ENCODE assay signal across 8 cellular contexts in genomic region chr15:89575656-89576416, GRCh38. TPM values are rescaled to one million over a fixed set of nuclear protein-coding genes. Genes with fewer than 3 reads are reported as not detected.
DNase-seq lines count a peak whose midpoint lies in the region; ATAC-seq and TF ChIP-seq lines count a peak whose summit lies in the region.

No MANE protein-coding gene starts in this region.

- H3K27me3 Mint-ChIP-seq in mesothelial cell of epicardium (ENCODE audit: low read depth): peaks cover 7% of the 10 kb centered on the region

- H3K9me3 Mint-ChIP-seq in mesothelial cell of epicardium: no peaks in the 10 kb centered on the region

- H3K4me3 Mint-ChIP-seq in mesothelial cell of epicardium: peak overlapping the region; percentile 87

- H3K27ac ChIP-seq in upper lobe of left lung: peak overlapping the region in 1 of 4 donors; percentile 81

- peaks cover 6 to 16% (median 13%) of the 10 kb centered on the region in 4 donors for H3K4me1 ChIP-seq in upper lobe of left lung

- peak overlapping the region; percentile 65 for H3K27ac Mint-ChIP-seq in mesothelial cell of epicardium

- no peaks in the 10 kb centered on the region for H3K9me3 ChIP-seq in upper lobe of left lung

- peak; percentile 48 for DNase-seq in activated CD4-positive, CD25-positive, alpha-beta regulatory T cell treated with anti-CD3 and anti-CD28 coated beads, Interleukin-2, amount 50 U/mL, for 72 hours
- DNase-seq in OCI-M1 (lab: John Stamatoyannopoulos, UW) (peak; percentile 50), choroid plexus epithelial cell (ENCODE audit: low read depth) (peak; percentile 21), mesothelial cell of epicardium (ENCODE audit: low spot score in 2 of 2, unreplicated experiment in 2 of 2) (peak; percentile 24 to 42), upper lobe of left lung (peak in 1 of 2 donors; percentile 91), COR-L47 (lab: John Stamatoyannopoulos, UW) (no peak)

- no peak for TF ChIP-seq POLR2A in upper lobe of left lung (IDR thresholded peaks at IDR 0.05)

- WGBS in upper lobe of left lung, 2 donors: 1 to 2% methylated on average over 8 to 22 of the region's 60 CpGs

- ATAC-seq in activated CD4-positive, CD25-positive, alpha-beta regulatory T cell treated with anti-CD3 and anti-CD28 coated beads, Interleukin-2, amount 50 U/mL, for 24 hours: no peak
- ATAC-seq in HG02678 (IDR thresholded peaks at IDR 0.05; ENCODE audit: unreplicated experiment) (peak; percentile 15), upper lobe of left lung (ENCODE audit: low FRiP score in 2 of 2) (peak in 1 of 2 donors; percentile 12)

- H3K36me3 Mint-ChIP-seq in mesothelial cell of epicardium: no peaks in the 10 kb centered on the region

- no peaks in the 10 kb centered on the region for H3K36me3 ChIP-seq in upper lobe of left lung

- H3K4me3 ChIP-seq in choroid plexus epithelial cell (ENCODE audit: low read depth, low read length) (peak overlapping the region; percentile 79), upper lobe of left lung (peak overlapping the region; percentile 66 to 92 (median 80))

- no peak for TF ChIP-seq EP300 in upper lobe of left lung (IDR thresholded peaks at IDR 0.05)

- no peaks in the 10 kb centered on the region for H3K27me3 ChIP-seq in upper lobe of left lung

- peaks cover 25% of the 10 kb centered on the region for H3K4me1 Mint-ChIP-seq in mesothelial cell of epicardium

- TF ChIP-seq CTCF in choroid plexus epithelial cell (conservative IDR thresholded peaks at IDR 0.05; ENCODE audit: low read depth, low read length) (no peak), mesothelial cell of epicardium (IDR thresholded peaks at IDR 0.05; ENCODE audit: unreplicated experiment) (no peak), upper lobe of left lung (IDR thresholded peaks at IDR 0.05) (no peak)

RNA-seq across cellular contexts. Expression of gene TICRR, which starts 0.6 kb away (rescaled TPM):
- total RNA-seq in mesothelial cell of epicardium (9.1 to 10.2 TPM (median 9.9 TPM) in 3 replicates), upper lobe of left lung (1 to 10 TPM in 1 of 6 donors, under 1 TPM in 5; 0.20 to 1.0 (median 0.58) TPM)
